Comparison of ENCODE assay signal across 28 cellular contexts in genomic region chr7:44238116-44238695, GRCh38. TPM values are rescaled to one million over a fixed set of nuclear protein-coding genes. Genes with fewer than 3 reads are reported as not detected.
A peak's percentile ranks its signal among the peaks of the same experiment; 100 is the strongest.
DNase-seq lines count a peak whose midpoint lies in the region; ATAC-seq, FAIRE-seq and TF ChIP-seq lines count a peak whose summit lies in the region.
"Had no signal": no experiment of that assay in that cellular context is flagged by ENCODE, and none has a peak within 500 bp of the region (broad histone marks: within the 10 kb centered on the region; RNA-seq: fewer than 3 reads in every experiment).

No MANE protein-coding gene starts in this region.

- H3K9me3 ChIP-seq in HEK293 (ENCODE audit: control insufficient read depth, insufficient read depth, low read depth, low read length) (no peaks in the 10 kb centered on the region), K562 (replicated peaks; ENCODE audit: control insufficient read depth, insufficient read depth, low read depth, low read length) (no peaks in the 10 kb centered on the region)
- H3K9me3 ChIP-seq: A549, BE2C, BLaER1 had no signal

- no peaks in the 10 kb centered on the region for H3K27me3 Mint-ChIP-seq in activated CD4-positive, alpha-beta T cell treated with anti-CD3 and anti-CD28 coated beads, Interleukin-2, amount 10 ng/mL, durations not matched to agents 7 days and 5 days
- H3K27me3 Mint-ChIP-seq: CD4-positive, alpha-beta memory T cell; CD4-positive, CD25-positive, alpha-beta regulatory T cell had no signal

- H3K4me3 Mint-ChIP-seq in activated CD4-positive, alpha-beta T cell treated with anti-CD3 and anti-CD28 coated beads, Interleukin-2, amount 10 ng/mL, durations not matched to agents 7 days and 5 days = no peak overlapping the region
- H3K4me3 Mint-ChIP-seq: CD14-positive monocyte; CD4-positive, alpha-beta memory T cell; CD4-positive, CD25-positive, alpha-beta regulatory T cell; CD8-positive, alpha-beta memory T cell had no signal

- no peaks in the 10 kb centered on the region for H3K79me2 ChIP-seq in K562 (ENCODE audit: control insufficient read depth, insufficient read depth, low read length)

- peaks cover 6% of the 10 kb centered on the region; the same call in 1 of the 2 replicates for H4K20me1 ChIP-seq in K562 (replicated peaks; ENCODE audit: control insufficient read depth, insufficient read depth, low read length)
- H4K20me1 ChIP-seq: BLaER1 had no signal

- H3K4me3 ChIP-seq in HEK293 (ENCODE audit: low read depth, low read length) (no peak overlapping the region), K562 (no peak overlapping the region)
- H3K4me3 ChIP-seq: A549, BLaER1, GM12878 had no signal

- no peak for FAIRE-seq in K562 (lab: Jason Lieb, UNC)
- FAIRE-seq: A549, GM12878, GM12892, GM18507 had no signal

- peak overlapping the region in 1 of 2 experiments; percentile 17; a peak in 1 of 4 replicates for H3K9ac ChIP-seq in K562 (ENCODE audit: insufficient read depth in 1 of 2, low read depth in 2 of 2, low read length in 2 of 2)
- H3K9ac ChIP-seq: BLaER1 had no signal

- no TSS peak for BruUV-seq in K562 (replicated peaks; lab: Mats Ljungman, UMichigan)

- H3K36me3 ChIP-seq in HEK293 (ENCODE audit: control insufficient read depth in 2 of 2, insufficient read depth in 1 of 2, low read length in 2 of 2) = no peaks in the 10 kb centered on the region
- H3K36me3 ChIP-seq in K562 (ENCODE audit: control insufficient read depth, insufficient read depth, low read length) = no peaks in the 10 kb centered on the region
- H3K36me3 ChIP-seq: BE2C, BLaER1 had no signal

- peaks cover 5% of the 10 kb centered on the region for H3K4me1 Mint-ChIP-seq in activated CD4-positive, alpha-beta T cell treated with anti-CD3 and anti-CD28 coated beads, Interleukin-2, amount 10 ng/mL, durations not matched to agents 7 days and 5 days
- H3K4me1 Mint-ChIP-seq: CD4-positive, alpha-beta memory T cell; CD8-positive, alpha-beta memory T cell had no signal

- H3K27ac ChIP-seq in HEK293 (ENCODE audit: extremely low read depth, low read depth, low read length) (no peak overlapping the region), K562 (ENCODE audit: extremely low read depth, low read depth, low read length) (no peak overlapping the region)
- H3K27ac ChIP-seq: 22Rv1, A549, BLaER1 had no signal

- WGBS in K562 (ENCODE audit: insufficient coverage, low coverage, missing lambda C conversion rate) = 4% methylated on average over 17 of the region's 17 CpGs

- TF ChIP-seq EP300 in K562 (IDR thresholded peaks at IDR 0.05; ENCODE audit: low read length) = no peak

- H3K27me3 ChIP-seq in K562 (ENCODE audit: control insufficient read depth in 2 of 2, insufficient read depth in 2 of 2, low read length in 2 of 2) = peaks cover 34 to 93% of the 10 kb centered on the region in 2 experiments
- H3K27me3 ChIP-seq: BE2C, BLaER1 had no signal

- ATAC-seq in K562 (peak; percentile 3; the same call in 1 of the 3 replicates), HG02938 (IDR thresholded peaks at IDR 0.05; ENCODE audit: unreplicated experiment) (no peak)
- ATAC-seq: A549, GM12878 had no signal

- CTCF ChIA-PET in HEK293 (lab: Yijun Ruan, JAX) (interaction anchor here (0.5 kb wide), 1 partner anchor 45 kb away, joined by 3 read pairs; no protein-coding TSS in a partner anchor), K562 (lab: Yijun Ruan, JAX; ENCODE audit: low intra/inter-chr PET ratio) (no interaction called here)
- CTCF ChIA-PET in activated CD4-positive, alpha-beta T cell treated with anti-CD3 and anti-CD28 coated beads, Interleukin-2, amount 10 ng/mL, durations not matched to agents 7 days and 5 days (lab: Charles Lee) = interaction anchor here (0.8 to 1.8 kb wide), 2 partner anchors 14 to 296 kb away, joined by 3 to 5 read pairs; no protein-coding TSS in a partner anchor

- H3K9me1 ChIP-seq in K562 (ENCODE audit: control insufficient read depth, insufficient read depth, low read length) = no peaks in the 10 kb centered on the region

- H3K4me1 ChIP-seq in HEK293 (ENCODE audit: control insufficient read depth, insufficient read depth, low read length) = no peaks in the 10 kb centered on the region
- peaks cover 0 to 61% of the 10 kb centered on the region in 2 experiments; a peak in 3 of 5 replicates for H3K4me1 ChIP-seq in K562 (replicated peaks in 1 of 2; ENCODE audit: control insufficient read depth in 2 of 2, insufficient read depth in 2 of 2, low read length in 2 of 2)
- H3K4me1 ChIP-seq: A549 had no signal

- intact Hi-C loops in K562 (cut with micrococcal nuclease) = no loop called here

- no peaks in the 10 kb centered on the region for H3K36me3 Mint-ChIP-seq in activated CD4-positive, alpha-beta T cell treated with anti-CD3 and anti-CD28 coated beads, Interleukin-2, amount 10 ng/mL, durations not matched to agents 7 days and 5 days (ENCODE audit: low read depth)
- H3K36me3 Mint-ChIP-seq: CD14-positive monocyte; CD4-positive, alpha-beta memory T cell; CD4-positive, CD25-positive, alpha-beta regulatory T cell; CD8-positive, alpha-beta memory T cell had no signal

- DNase-seq in K562 (ENCODE audit: extremely low read depth in 1 of 4, low spot score in 3 of 4) (no peak), occipital lobe (lab: John Stamatoyannopoulos, UW) (peak; percentile 39), activated T-cell treated with anti-CD3 and anti-CD28 coated beads for 4 hours (no peak)
- DNase-seq in activated CD4-positive, alpha-beta T cell treated with anti-CD3 and anti-CD28 coated beads, Interleukin-2, amount 10 ng/mL, durations not matched to agents 7 days and 5 days = no peak
- DNase-seq: BE2C; C1 segment of cervical spinal cord; CD4-positive, alpha-beta memory T cell; CD4-positive, CD25-positive, alpha-beta regulatory T cell; CD8-positive, alpha-beta memory T cell; COR-L47; DMS 273 treated with DMSO at 0.1 percent for 48 hours; DMS153; DMS53; DMS79; DND-41; EL; GDM1 had no signal

- H3K9me3 Mint-ChIP-seq in activated CD4-positive, alpha-beta T cell treated with anti-CD3 and anti-CD28 coated beads, Interleukin-2, amount 10 ng/mL, durations not matched to agents 7 days and 5 days = no peaks in the 10 kb centered on the region
- H3K9me3 Mint-ChIP-seq: CD14-positive monocyte; CD4-positive, alpha-beta memory T cell; CD4-positive, CD25-positive, alpha-beta regulatory T cell; CD8-positive, alpha-beta memory T cell had no signal

- H2AFZ ChIP-seq in K562 (ENCODE audit: low read depth, low read length) = no peak overlapping the region

- no peak for TF ChIP-seq RAD21 in K562 (CRISPR knock-in tag; conservative IDR thresholded peaks at IDR 0.05 in 1 of 2, IDR thresholded peaks at IDR 0.05 in 1 of 2)

- H3K4me2 ChIP-seq in K562 (ENCODE audit: insufficient read depth, low read length) = no peak overlapping the region
- H3K4me2 ChIP-seq: A549, BLaER1 had no signal

- TF ChIP-seq CTCF in HEK293 (tag by site-specific recombination; IDR thresholded peaks at IDR 0.05) = no peak
- no peak for TF ChIP-seq CTCF in K562 (IDR thresholded peaks at IDR 0.05 in 2 of 3, conservative IDR thresholded peaks at IDR 0.05 in 1 of 3; ENCODE audit: insufficient read depth in 2 of 3, low read depth in 1 of 3, low read length in 3 of 3)

- in situ Hi-C loops in K562 (cut with MboI) = no loop called here

- POLR2A ChIA-PET in HEK293 (lab: Yijun Ruan, JAX) (no interaction called here), K562 (lab: Yijun Ruan, JAX) (interaction anchor here (0.5 to 0.6 kb wide), 2 partner anchors 15 to 308 kb away, joined by 3 read pairs; no protein-coding TSS in a partner anchor)
- POLR2A ChIA-PET in activated CD4-positive, alpha-beta T cell treated with anti-CD3 and anti-CD28 coated beads, Interleukin-2, amount 10 ng/mL, durations not matched to agents 7 days and 5 days (lab: Charles Lee) = no interaction called here

- no peak overlapping the region for H3K27ac Mint-ChIP-seq in activated CD4-positive, alpha-beta T cell treated with anti-CD3 and anti-CD28 coated beads, Interleukin-2, amount 10 ng/mL, durations not matched to agents 7 days and 5 days
- H3K27ac Mint-ChIP-seq: CD14-positive monocyte; CD4-positive, CD25-positive, alpha-beta regulatory T cell; CD8-positive, alpha-beta memory T cell had no signal

- TF ChIP-seq POLR2A in K562 (conservative IDR thresholded peaks at IDR 0.05) = no peak

RNA-seq across cellular contexts. Expression of gene YKT6, which starts 37.4 kb away (rescaled TPM):
- 52.9 and 122 TPM in 2 replicates for total RNA-seq in K562 (2011; cell fraction: chromatin; rRNA removed; ENCODE audit: low replicate concordance)
- total RNA-seq in K562 (2011; cell fraction: nucleolus; rRNA removed) = 80.8 and 98.2 TPM in 2 replicates
- 90.6 and 91.5 TPM in 2 replicates for total RNA-seq in K562 (2011; cell fraction: nucleoplasm; rRNA removed)
- 82.0 and 96.9 TPM in 2 replicates for total RNA-seq in K562 (2014; rRNA removed)
- 52.0 and 57.7 TPM in 2 replicates for total RNA-seq in K562 (2014; rRNA removed; fragmentation: Illumina TruSeq; extraction: Trizol)
- total RNA-seq in K562 (2015; rRNA removed; fragmentation: Illumina TruSeq; extraction: Trizol) = 56.9 and 59.5 TPM in 2 replicates
- 73.2 and 80.6 TPM in 2 replicates for total RNA-seq in K562 (2021)
- 90.6 and 96.8 TPM in 2 replicates for polyA plus RNA-seq in K562 (2011; rRNA removed)
- polyA plus RNA-seq in K562 (2011; cell fraction: cytosol; rRNA removed) = 88.6 and 98.5 TPM in 2 replicates
- polyA plus RNA-seq in K562 (2011; cell fraction: nucleus; rRNA removed) = 128 and 156 TPM in 2 replicates
- 75.1 and 76.7 TPM in 2 replicates for polyA plus RNA-seq in K562 (2012)
- 73.0 and 80.6 TPM in 2 replicates for polyA plus RNA-seq in K562 (2014; fragmentation: Illumina TruSeq; extraction: Trizol)
- 1 to 10 TPM; 1.6 to 2.8 TPM for polyA plus RNA-seq in K562 (2014; fragmentation: Nextera tagmentation; extraction: Ambion mirVana)
- polyA plus RNA-seq in K562 (2014; rRNA removed) = 75.1 and 96.5 TPM in 2 replicates
- polyA minus RNA-seq in K562 (2011; rRNA and poly(A)+ RNA removed) = 46.0 and 54.8 TPM in 2 replicates
- 25.1 and 28.8 TPM in 2 replicates for polyA minus RNA-seq in K562 (2011; cell fraction: cytosol; rRNA and poly(A)+ RNA removed)
- 46.4 and 60.2 TPM in 2 replicates for polyA minus RNA-seq in K562 (2011; cell fraction: nucleus; rRNA and poly(A)+ RNA removed)
- 54.7 TPM for total RNA-seq in occipital lobe
- total RNA-seq in activated CD4-positive, alpha-beta T cell treated with anti-CD3 and anti-CD28 coated beads, Interleukin-2, amount 10 ng/mL, durations not matched to agents 7 days and 5 days = 10 to 100 TPM; 62.6 to 63.3 TPM

RNA-seq across cellular contexts. Expression of gene GCK, which starts 49.0 kb away (rescaled TPM):
- not detected in 2 replicates for total RNA-seq in K562 (2011; cell fraction: chromatin; rRNA removed; ENCODE audit: low replicate concordance)
- total RNA-seq in K562 (2011; cell fraction: nucleolus; rRNA removed) = not detected in 2 replicates
- total RNA-seq in K562 (2011; cell fraction: nucleoplasm; rRNA removed) = not detected in 2 replicates
- total RNA-seq in K562 (2014; rRNA removed) (0.14 and 0.16 TPM in 2 replicates), K562 (2014; rRNA removed; fragmentation: Illumina TruSeq; extraction: Trizol) (0.18 TPM in 1 of 2 replicates, not detected in the other), K562 (2015; rRNA removed; fragmentation: Illumina TruSeq; extraction: Trizol) (0.11 TPM in 1 of 2 replicates, not detected in the other), K562 (2021) (0.11 and 0.22 TPM in 2 replicates), occipital lobe (5.1 TPM)
- polyA plus RNA-seq in K562 (2011; rRNA removed) (not detected in 2 replicates), K562 (2014; fragmentation: Illumina TruSeq; extraction: Trizol) (not detected in 2 replicates), K562 (2014; fragmentation: Nextera tagmentation; extraction: Ambion mirVana) (under 1 TPM; 0.25 to 0.55 TPM), K562 (2014; rRNA removed) (0.13 and 0.35 TPM in 2 replicates)
- polyA plus RNA-seq in K562 (2011; cell fraction: cytosol; rRNA removed) = 0.04 and 0.09 TPM in 2 replicates
- polyA plus RNA-seq in K562 (2011; cell fraction: nucleus; rRNA removed) = 0.13 TPM in 1 of 2 replicates, not detected in the other
- 0.79 and 1.2 TPM in 2 replicates for polyA plus RNA-seq in K562 (2012)
- polyA minus RNA-seq in K562 (2011; rRNA and poly(A)+ RNA removed) = not detected in 2 replicates
- polyA minus RNA-seq in K562 (2011; cell fraction: cytosol; rRNA and poly(A)+ RNA removed) = not detected in 2 replicates
- not detected in 2 replicates for polyA minus RNA-seq in K562 (2011; cell fraction: nucleus; rRNA and poly(A)+ RNA removed)
- total RNA-seq in activated CD4-positive, alpha-beta T cell treated with anti-CD3 and anti-CD28 coated beads, Interleukin-2, amount 10 ng/mL, durations not matched to agents 7 days and 5 days = not detected
- total RNA-seq: A172; CD4-positive, CD25-positive, alpha-beta regulatory T cell; G401; GM12878 had no signal
- polyA plus RNA-seq: CD14-positive monocyte had no signal
